ENCODE assay signal across 1 cellular context in genomic region chr10:79153753-79154152, GRCh38.
TF ChIP-seq lines count a peak whose summit lies in the region.

No MANE protein-coding gene starts in this region.

TF ChIP-seq in SK-N-SH treated with all-trans-retinoic acid at 6 μM for 48 hours, 23 proteins besides CTCF, POLR2A, EP300 and RAD21 (continued from another document):
- TF ChIP-seq, protein P1, sequence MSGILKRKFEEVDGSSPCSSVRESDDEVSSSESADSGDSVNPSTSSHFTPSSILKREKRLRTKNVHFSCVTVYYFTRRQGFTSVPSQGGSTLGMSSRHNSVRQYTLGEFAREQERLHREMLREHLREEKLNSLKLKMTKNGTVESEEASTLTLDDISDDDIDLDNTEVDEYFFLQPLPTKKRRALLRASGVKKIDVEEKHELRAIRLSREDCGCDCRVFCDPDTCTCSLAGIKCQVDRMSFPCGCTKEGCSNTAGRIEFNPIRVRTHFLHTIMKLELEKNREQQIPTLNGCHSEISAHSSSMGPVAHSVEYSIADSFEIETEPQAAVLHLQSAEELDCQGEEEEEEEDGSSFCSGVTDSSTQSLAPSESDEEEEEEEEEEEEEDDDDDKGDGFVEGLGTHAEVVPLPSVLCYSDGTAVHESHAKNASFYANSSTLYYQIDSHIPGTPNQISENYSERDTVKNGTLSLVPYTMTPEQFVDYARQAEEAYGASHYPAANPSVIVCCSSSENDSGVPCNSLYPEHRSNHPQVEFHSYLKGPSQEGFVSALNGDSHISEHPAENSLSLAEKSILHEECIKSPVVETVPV (CRISPR knock-in tag; IDR thresholded peaks at IDR 0.05): no peak
- TF ChIP-seq CREB5 (CRISPR knock-in tag; IDR thresholded peaks at IDR 0.05; ENCODE audit: low read depth) (no peak), ZNF565 (CRISPR knock-in tag; conservative IDR thresholded peaks at IDR 0.05; ENCODE audit: low read depth) (no peak), TOX (CRISPR knock-in tag; IDR thresholded peaks at IDR 0.05; ENCODE audit: borderline replicate concordance) (no peak), BACH2 (CRISPR knock-in tag; IDR thresholded peaks at IDR 0.05; ENCODE audit: borderline replicate concordance) (no peak), POU6F1 (CRISPR knock-in tag; IDR thresholded peaks at IDR 0.05; ENCODE audit: borderline replicate concordance, low read depth) (no peak), ZFP3 (CRISPR knock-in tag; IDR thresholded peaks at IDR 0.05) (no peak), ESRRG (CRISPR knock-in tag; IDR thresholded peaks at IDR 0.05) (no peak)
